ENCODE assay signal across 1 cellular context in the genomic region with DNA sequence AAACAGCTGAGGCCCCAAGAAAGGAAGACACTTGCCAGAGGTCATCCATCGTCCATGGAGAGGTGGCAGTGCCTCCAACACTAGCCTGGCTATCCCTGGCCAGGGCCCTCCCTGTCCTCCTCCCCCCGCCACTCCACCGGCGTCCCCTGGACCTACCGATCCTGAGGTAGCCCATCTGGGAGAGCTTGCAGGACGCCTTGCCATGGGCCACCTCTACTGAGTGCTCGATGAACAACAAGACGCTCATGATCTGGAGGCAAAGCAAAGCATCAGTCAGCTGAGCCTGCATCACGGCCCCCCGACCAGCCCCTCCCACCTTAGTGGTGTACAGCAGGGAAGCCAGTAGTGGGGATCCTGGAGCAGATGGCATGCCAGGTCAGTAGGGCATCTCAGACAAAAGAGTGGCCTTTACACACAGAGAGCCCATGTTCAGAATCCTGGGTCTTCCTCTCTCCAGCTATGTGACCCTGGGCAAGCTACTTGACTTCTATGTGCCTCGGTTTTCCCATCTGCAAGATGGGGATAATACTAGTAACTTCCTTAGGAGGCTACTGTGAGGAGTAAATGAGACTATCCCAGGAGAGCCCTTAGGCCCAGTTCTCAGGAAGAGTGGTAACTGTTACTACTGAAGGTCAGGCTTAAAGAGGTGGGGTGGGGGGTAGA.
TF ChIP-seq lines count a peak whose summit lies in the region.

No MANE protein-coding gene starts in this region.

TF ChIP-seq in GM12878, 131 proteins besides CTCF, POLR2A, EP300 and RAD21:
- TF ChIP-seq ZSCAN29 (IDR thresholded peaks at IDR 0.05) = no peak
- no peak for TF ChIP-seq FOXK2 (IDR thresholded peaks at IDR 0.05)
- TF ChIP-seq SMAD1 (IDR thresholded peaks at IDR 0.05; ENCODE audit: low read depth, partially characterized antibody) = no peak
- TF ChIP-seq, protein P1, sequence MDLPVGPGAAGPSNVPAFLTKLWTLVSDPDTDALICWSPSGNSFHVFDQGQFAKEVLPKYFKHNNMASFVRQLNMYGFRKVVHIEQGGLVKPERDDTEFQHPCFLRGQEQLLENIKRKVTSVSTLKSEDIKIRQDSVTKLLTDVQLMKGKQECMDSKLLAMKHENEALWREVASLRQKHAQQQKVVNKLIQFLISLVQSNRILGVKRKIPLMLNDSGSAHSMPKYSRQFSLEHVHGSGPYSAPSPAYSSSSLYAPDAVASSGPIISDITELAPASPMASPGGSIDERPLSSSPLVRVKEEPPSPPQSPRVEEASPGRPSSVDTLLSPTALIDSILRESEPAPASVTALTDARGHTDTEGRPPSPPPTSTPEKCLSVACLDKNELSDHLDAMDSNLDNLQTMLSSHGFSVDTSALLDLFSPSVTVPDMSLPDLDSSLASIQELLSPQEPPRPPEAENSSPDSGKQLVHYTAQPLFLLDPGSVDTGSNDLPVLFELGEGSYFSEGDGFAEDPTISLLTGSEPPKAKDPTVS (IDR thresholded peaks at IDR 0.05; ENCODE audit: low read depth, low read length) = no peak
- no peak for TF ChIP-seq RUNX3 (IDR thresholded peaks at IDR 0.05; ENCODE audit: low read length)
- no peak for TF ChIP-seq ZBED1 (IDR thresholded peaks at IDR 0.05; ENCODE audit: borderline replicate concordance)
- TF ChIP-seq ZNF207 (IDR thresholded peaks at IDR 0.05; ENCODE audit: borderline replicate concordance) = no peak
